Comparison of ENCODE assay signal across 8 cellular contexts in genomic region chr11:124875943-124876817, GRCh38. TPM values are rescaled to one million over a fixed set of nuclear protein-coding genes. Genes with fewer than 3 reads are reported as not detected.
DNase-seq lines count a peak whose midpoint lies in the region; ATAC-seq, FAIRE-seq and TF ChIP-seq lines count a peak whose summit lies in the region.

No MANE protein-coding gene starts in this region.

- H3K27ac ChIP-seq in caudate nucleus (ENCODE audit: low read depth, low read length), result peak overlapping the region; percentile 93
- H3K27ac ChIP-seq in keratinocyte (ENCODE audit: control insufficient read depth, insufficient read depth, low read length), result peak overlapping the region; percentile 73

- peaks cover 15% of the 10 kb centered on the region for H3K4me1 ChIP-seq in keratinocyte (ENCODE audit: control insufficient read depth, extremely low read depth, insufficient read depth, low read length)

- peaks cover 34% of the 10 kb centered on the region for H3K27me3 ChIP-seq in keratinocyte (ENCODE audit: control insufficient read depth, extremely low read depth, insufficient read depth, low read length)

- H3K4me2 ChIP-seq in keratinocyte (ENCODE audit: control insufficient read depth, extremely low read depth, insufficient read depth, low read depth, low read length), result peak overlapping the region; percentile 90

- CTCF ChIA-PET in activated B cell treated with CpG ODN at 0.5 μM for 24 hours (lab: Charles Lee), result interaction anchor here (0.7 to 1.5 kb wide), 9 partner anchors 10 to 266 kb away, joined by 3 to 11 read pairs (median 4); partner anchors contain the start of gene ROBO3

- H3K79me2 ChIP-seq in keratinocyte (ENCODE audit: control insufficient read depth, insufficient read depth, low read length), result no peaks in the 10 kb centered on the region

- intact Hi-C loops in activated B cell treated with CpG ODN at 0.5 μM for 24 hours (cut with micrococcal nuclease), result loop anchor here (1.0 to 2.0 kb wide), 3 partner anchors 77 to 1011 kb away; partner anchors contain the start of gene HYLS1

- H4K20me1 ChIP-seq in keratinocyte (ENCODE audit: control insufficient read depth, extremely low read depth, insufficient read depth, low read length), result no peaks in the 10 kb centered on the region

- dilution Hi-C loops in keratinocyte (cut with MboI; ENCODE audit: extremely low pct_ligation_motif_present, low sequenced_read_pairs), result no loop called here

- H3K27me3 Mint-ChIP-seq in activated B cell treated with CpG ODN at 0.5 μM for 24 hours, result peaks cover 69% of the 10 kb centered on the region

- peak; percentile 45 for TF ChIP-seq CTCF in activated B cell treated with CpG ODN at 0.5 μM for 24 hours (IDR thresholded peaks at IDR 0.05)
- TF ChIP-seq CTCF in keratinocyte (optimal IDR thresholded peaks at IDR 0.05 in 1 of 3, IDR thresholded peaks at IDR 0.05 in 1 of 3, conservative IDR thresholded peaks at IDR 0.05 in 1 of 3; ENCODE audit: extremely low read depth in 1 of 3, insufficient read depth in 2 of 3, low read length in 3 of 3), result peak; percentile 47 to 82 (median 80)

- H3K4me1 Mint-ChIP-seq in activated B cell treated with CpG ODN at 0.5 μM for 24 hours, result peaks cover 18% of the 10 kb centered on the region

- H3K4me3 Mint-ChIP-seq in activated B cell treated with CpG ODN at 0.5 μM for 24 hours, result peak overlapping the region; percentile 85

- ATAC-seq in HG02970 (IDR thresholded peaks at IDR 0.05; ENCODE audit: low FRiP score, unreplicated experiment) (peak; percentile 66), activated B cell treated with CpG ODN at 0.5 μM for 24 hours (ENCODE audit: low read depth) (peak; percentile 96)

- peaks cover 2% of the 10 kb centered on the region for H3K36me3 Mint-ChIP-seq in activated B cell treated with CpG ODN at 0.5 μM for 24 hours (ENCODE audit: low read depth)

- H3K9me3 Mint-ChIP-seq in activated B cell treated with CpG ODN at 0.5 μM for 24 hours, result no peaks in the 10 kb centered on the region

- H3K4me3 ChIP-seq in keratinocyte (ENCODE audit: control insufficient read depth in 2 of 3, extremely low read depth in 1 of 3, insufficient read depth in 2 of 3, low read depth in 1 of 3, low read length in 3 of 3), result peak overlapping the region; percentile 50 to 77 (median 74)

- H3K27ac Mint-ChIP-seq in activated B cell treated with CpG ODN at 0.5 μM for 24 hours, result no peak overlapping the region

- peaks cover 0 to 1% of the 10 kb centered on the region in 2 experiments for H3K36me3 ChIP-seq in keratinocyte (ENCODE audit: control insufficient read depth in 2 of 2, extremely low read depth in 1 of 2, insufficient read depth in 2 of 2, low read length in 2 of 2)

- H3K9me1 ChIP-seq in keratinocyte (ENCODE audit: control insufficient read depth, extremely low read depth, insufficient read depth, low read length), result no peaks in the 10 kb centered on the region

- peak overlapping the region; percentile 90 for H3K9ac ChIP-seq in keratinocyte (ENCODE audit: control insufficient read depth, extremely low read depth, insufficient read depth, low read length)

- peak; percentile 46 for FAIRE-seq in keratinocyte (lab: Jason Lieb, UNC)

- peak overlapping the region; percentile 96 for H2AFZ ChIP-seq in keratinocyte (ENCODE audit: control insufficient read depth, low read length)

- H3K9me3 ChIP-seq in keratinocyte (ENCODE audit: control insufficient read depth, low read depth, low read length), result no peaks in the 10 kb centered on the region

- DNase-seq in NCI-H2029 (lab: John Stamatoyannopoulos, UW) (peak; percentile 12), NCI-H2029 treated with DMSO at 0.1 percent for 48 hours (lab: John Stamatoyannopoulos, UW) (no peak), NCI-H2171 treated with DMSO at 0.1 percent for 48 hours (lab: John Stamatoyannopoulos, UW) (peak; percentile 88), activated B cell treated with CpG ODN at 0.5 μM for 24 hours (peak; percentile 67), caudate nucleus (lab: John Stamatoyannopoulos, UW) (peak in 60 of 61 donors; percentile 34 to 98 (median 84)), keratinocyte (ENCODE audit: low read depth, low spot score) (peak; percentile 74)
- DNase-seq in stimulated activated CD4-positive, alpha-beta T cell treated with anti-CD3 and anti-CD28 coated beads, Interleukin-12 subunit alpha, Interleukin-12 subunit beta, amount 100 ng/mL, for 4 hours, result peak; percentile 76

- POLR2A ChIA-PET in activated B cell treated with CpG ODN at 0.5 μM for 24 hours (lab: Charles Lee), result interaction anchor here (1.2 kb wide), 1 partner anchor 254 kb away, joined by 7 read pairs; the partner anchor contains the start of gene TBRG1

RNA-seq across cellular contexts. Expression of gene ROBO3, which starts 10.9 kb away (rescaled TPM):
- total RNA-seq in activated B cell treated with CpG ODN at 0.5 μM for 24 hours, result 1.0 and 1.5 TPM in 2 replicates
- 13.6 to 19.2 TPM (median 17.0 TPM) in 3 replicates for polyA plus RNA-seq in keratinocyte
- 2.3 TPM for polyA plus RNA-seq in keratinocyte (2011; ENCODE audit: low read depth)
- polyA plus RNA-seq in keratinocyte (2011; cell fraction: cytosol; rRNA removed), result 8.8 and 15.7 TPM in 2 replicates
- polyA plus RNA-seq in keratinocyte (2011; cell fraction: nucleus; rRNA removed), result 58.3 and 79.9 TPM in 2 replicates
- polyA plus RNA-seq in keratinocyte (2012; ENCODE audit: low replicate concordance), result 10.8 and 19.8 TPM in 2 replicates
- polyA minus RNA-seq in keratinocyte, result 5.2 to 16.2 TPM (median 8.2 TPM) in 3 replicates
- 7.7 TPM for polyA minus RNA-seq in keratinocyte (2011; cell fraction: cytosol; rRNA and poly(A)+ RNA removed)
- polyA minus RNA-seq in keratinocyte (2011; cell fraction: nucleus; rRNA and poly(A)+ RNA removed), result 10.5 and 15.3 TPM in 2 replicates

RNA-seq across cellular contexts. Expression of gene ROBO4, which starts 21.5 kb away (rescaled TPM):
- not detected in 2 replicates for total RNA-seq in activated B cell treated with CpG ODN at 0.5 μM for 24 hours
- polyA plus RNA-seq in keratinocyte, result 0.94 to 2.3 TPM (median 0.98 TPM) in 3 replicates
- 1.2 TPM for polyA plus RNA-seq in keratinocyte (2011; ENCODE audit: low read depth)
- polyA plus RNA-seq in keratinocyte (2011; cell fraction: cytosol; rRNA removed), result 1.1 and 1.7 TPM in 2 replicates
- 2.6 and 2.8 TPM in 2 replicates for polyA plus RNA-seq in keratinocyte (2011; cell fraction: nucleus; rRNA removed)
- polyA plus RNA-seq in keratinocyte (2012; ENCODE audit: low replicate concordance), result 1.4 and 7.1 TPM in 2 replicates
- 2.0 to 8.8 TPM (median 2.2 TPM) in 3 replicates for polyA minus RNA-seq in keratinocyte
- 4.0 TPM for polyA minus RNA-seq in keratinocyte (2011; cell fraction: cytosol; rRNA and poly(A)+ RNA removed)
- 2.0 and 3.3 TPM in 2 replicates for polyA minus RNA-seq in keratinocyte (2011; cell fraction: nucleus; rRNA and poly(A)+ RNA removed)

RNA-seq across cellular contexts. Expression of gene HEPN1, which starts 42.9 kb away (rescaled TPM):
- total RNA-seq in activated B cell treated with CpG ODN at 0.5 μM for 24 hours, result not detected in 2 replicates
- not detected in 3 replicates for polyA plus RNA-seq in keratinocyte
- not detected for polyA plus RNA-seq in keratinocyte (2011; ENCODE audit: low read depth)
- not detected in 2 replicates for polyA plus RNA-seq in keratinocyte (2011; cell fraction: cytosol; rRNA removed)
- not detected in 2 replicates for polyA plus RNA-seq in keratinocyte (2011; cell fraction: nucleus; rRNA removed)
- not detected in 2 replicates for polyA plus RNA-seq in keratinocyte (2012; ENCODE audit: low replicate concordance)
- polyA minus RNA-seq in keratinocyte, result not detected in 3 replicates
- polyA minus RNA-seq in keratinocyte (2011; cell fraction: cytosol; rRNA and poly(A)+ RNA removed), result not detected
- polyA minus RNA-seq in keratinocyte (2011; cell fraction: nucleus; rRNA and poly(A)+ RNA removed), result not detected in 2 replicates

RNA-seq across cellular contexts. Expression of gene HEPACAM, which starts 59.7 kb away (rescaled TPM):
- not detected in 2 replicates for total RNA-seq in activated B cell treated with CpG ODN at 0.5 μM for 24 hours
- polyA plus RNA-seq in keratinocyte, result not detected in 3 replicates
- not detected for polyA plus RNA-seq in keratinocyte (2011; ENCODE audit: low read depth)
- polyA plus RNA-seq in keratinocyte (2011; cell fraction: cytosol; rRNA removed), result not detected in 2 replicates
- 0.03 TPM in 1 of 2 replicates, not detected in the other for polyA plus RNA-seq in keratinocyte (2011; cell fraction: nucleus; rRNA removed)
- not detected in 2 replicates for polyA plus RNA-seq in keratinocyte (2012; ENCODE audit: low replicate concordance)
- 0.16 TPM in 1 of 3 replicates, not detected in the others for polyA minus RNA-seq in keratinocyte
- not detected for polyA minus RNA-seq in keratinocyte (2011; cell fraction: cytosol; rRNA and poly(A)+ RNA removed)
- polyA minus RNA-seq in keratinocyte (2011; cell fraction: nucleus; rRNA and poly(A)+ RNA removed), result not detected in 2 replicates
